Comparison of ENCODE assay signal across 19 cellular contexts in genomic region chr6:3453410-3453809, GRCh38. TPM values are rescaled to one million over a fixed set of nuclear protein-coding genes. Genes with fewer than 3 reads are reported as not detected.
DNase-seq lines count a peak whose midpoint lies in the region; ATAC-seq and TF ChIP-seq lines count a peak whose summit lies in the region.
"Had no signal": no experiment of that assay in that cellular context is flagged by ENCODE, and none has a peak within 500 bp of the region (broad histone marks: within the 10 kb centered on the region; RNA-seq: fewer than 3 reads in every experiment).

No MANE protein-coding gene starts in this region.

- H3K4me1 ChIP-seq in mammary epithelial cell (ENCODE audit: insufficient read depth, low read length) (peaks cover 26% of the 10 kb centered on the region), breast epithelium (peaks cover 0 to 2% of the 10 kb centered on the region in 2 donors), PC-3 (ENCODE audit: insufficient read depth, low read length) (peaks cover 18% of the 10 kb centered on the region), endodermal cell (ENCODE audit: control insufficient read depth, insufficient read depth, low read length) (peaks cover 2% of the 10 kb centered on the region), colonic mucosa (peaks cover 6% of the 10 kb centered on the region)

- in situ Hi-C loops in mammary epithelial cell (cut with MboI; ENCODE audit: low sequenced_read_pairs in 2 of 2), result loop anchor here in 1 of 2 donors (5.0 kb wide), 1 partner anchor 279 kb away; no protein-coding TSS in a partner anchor

- H2AFZ ChIP-seq in mammary epithelial cell (ENCODE audit: low read depth, low read length) (no peak overlapping the region), PC-3 (ENCODE audit: low read length) (no peak overlapping the region)
- H2AFZ ChIP-seq: neural progenitor cell had no signal

- POLR2A ChIA-PET in PC-3 (lab: Charles Lee; ENCODE audit: unreplicated experiment), result no interaction called here

- peaks cover 8% of the 10 kb centered on the region for H3K36me3 Mint-ChIP-seq in endodermal cell (ENCODE audit: low read depth)
- H3K36me3 Mint-ChIP-seq: activated naive CD8-positive, alpha-beta T cell treated with anti-CD3 and anti-CD28 coated beads, Interleukin-2, amount 10 ng/mL, durations not matched to agents 7 days and 5 days had no signal

- dilution Hi-C loops in mammary epithelial cell (cut with HindIII; ENCODE audit: low sequenced_read_pairs), result no loop called here

- peak in 1 of 2 donors; percentile 36 for TF ChIP-seq CTCF in mammary epithelial cell (conservative IDR thresholded peaks at IDR 0.05 in 1 of 2, IDR thresholded peaks at IDR 0.05 in 1 of 2; ENCODE audit: extremely low read depth in 1 of 2, insufficient read depth in 1 of 2, low read depth in 1 of 2, low read length in 2 of 2)
- no peak for TF ChIP-seq CTCF in breast epithelium (IDR thresholded peaks at IDR 0.05)
- TF ChIP-seq CTCF in PC-3 (conservative IDR thresholded peaks at IDR 0.05; ENCODE audit: low read depth, low read length), result no peak
- no peak for TF ChIP-seq CTCF in endodermal cell (conservative IDR thresholded peaks at IDR 0.05)
- no peak for TF ChIP-seq CTCF in colonic mucosa (IDR thresholded peaks at IDR 0.05)

- no peak for ATAC-seq in PC-3
- ATAC-seq in HG03196 (IDR thresholded peaks at IDR 0.05; ENCODE audit: unreplicated experiment), result no peak
- ATAC-seq: effector memory CD8-positive, alpha-beta T cell; stimulated activated naive CD8-positive, alpha-beta T cell treated with anti-CD3 and anti-CD28 coated beads, Interleukin-15, Interleukin-2, amounts not matched to agents 100 U/mL and 50 U/mL, for 24 hours had no signal

- H4K20me1 ChIP-seq in mammary epithelial cell (ENCODE audit: insufficient read depth, low read length) (no peaks in the 10 kb centered on the region), PC-3 (ENCODE audit: low read length) (0 out of 2 replicates have a peak, but pooled peaks cover 5% of the 10 kb centered on the region)

- WGBS in mammary epithelial cell (ENCODE audit: low coverage, missing lambda C conversion rate), result 79% methylated on average over 3 of the region's 3 CpGs
- 75 to 86% methylated on average over 2 to 3 of the region's 3 CpGs for WGBS in endodermal cell (ENCODE audit: insufficient coverage in 1 of 2, insufficient read length in 1 of 2), 2 experiments

- H3K9ac ChIP-seq in mammary epithelial cell (ENCODE audit: insufficient read depth, low read length), result no peak overlapping the region
- no peak overlapping the region for H3K9ac ChIP-seq in PC-3 (ENCODE audit: low read length)
- no peak overlapping the region for H3K9ac ChIP-seq in endodermal cell (ENCODE audit: extremely low read depth, low read length, poor library complexity, severe bottlenecking)
- peak overlapping the region in 1 of 2 donors; percentile 97 for H3K9ac ChIP-seq in colonic mucosa (ENCODE audit: low read depth in 2 of 2, low read length in 2 of 2)
- H3K9ac ChIP-seq: neural progenitor cell had no signal

- H3K36me3 ChIP-seq in mammary epithelial cell (ENCODE audit: insufficient read depth, low read length) (no peaks in the 10 kb centered on the region), breast epithelium (no peaks in the 10 kb centered on the region), PC-3 (ENCODE audit: low read depth, low read length) (no peaks in the 10 kb centered on the region), endodermal cell (ENCODE audit: control insufficient read depth, insufficient read depth, low read length) (no peaks in the 10 kb centered on the region), colonic mucosa (no peaks in the 10 kb centered on the region)
- H3K36me3 ChIP-seq: neural progenitor cell, right atrium auricular region, upper lobe of left lung had no signal

- H3K27ac Mint-ChIP-seq in endodermal cell, result no peak overlapping the region
- H3K27ac Mint-ChIP-seq: activated CD4-positive, alpha-beta memory T cell treated with anti-CD3 and anti-CD28 coated beads, Interleukin-2, amount 10 ng/mL, durations not matched to agents 7 days and 5 days; activated naive CD8-positive, alpha-beta T cell treated with anti-CD3 and anti-CD28 coated beads, Interleukin-2, amount 10 ng/mL, durations not matched to agents 7 days and 5 days; effector memory CD8-positive, alpha-beta T cell; mesothelial cell of epicardium; neural progenitor cell had no signal

- intact Hi-C loops in mammary epithelial cell (cut with micrococcal nuclease), result no loop called here
- intact Hi-C loops in breast epithelium (cut with DNase I; ENCODE audit: low total_unique reads), result no loop called here
- intact Hi-C loops in PC-3 (cut with micrococcal nuclease), result no loop called here
- intact Hi-C loops in colonic mucosa (cut with DNase I), result no loop called here

- H3K9me3 Mint-ChIP-seq in endodermal cell, result no peaks in the 10 kb centered on the region
- H3K9me3 Mint-ChIP-seq: activated CD4-positive, alpha-beta memory T cell treated with anti-CD3 and anti-CD28 coated beads, Interleukin-2, amount 10 ng/mL, durations not matched to agents 7 days and 5 days; effector memory CD8-positive, alpha-beta T cell; mesothelial cell of epicardium had no signal

- H3K4me3 Mint-ChIP-seq in endodermal cell, result no peak overlapping the region
- H3K4me3 Mint-ChIP-seq: activated CD4-positive, alpha-beta memory T cell treated with anti-CD3 and anti-CD28 coated beads, Interleukin-2, amount 10 ng/mL, durations not matched to agents 7 days and 5 days; activated naive CD8-positive, alpha-beta T cell treated with anti-CD3 and anti-CD28 coated beads, Interleukin-2, amount 10 ng/mL, durations not matched to agents 7 days and 5 days; effector memory CD8-positive, alpha-beta T cell; mesothelial cell of epicardium; neural progenitor cell had no signal

- H3K4me3 ChIP-seq in mammary epithelial cell (replicated peaks in 1 of 3; ENCODE audit: insufficient read depth in 1 of 3, low read depth in 2 of 3, low read length in 3 of 3) (no peak overlapping the region), breast epithelium (peak overlapping the region in 1 of 3 donors; percentile 86), PC-3 (ENCODE audit: low read length) (no peak overlapping the region), endodermal cell (ENCODE audit: low read length) (no peak overlapping the region), colonic mucosa (no peak overlapping the region)
- H3K4me3 ChIP-seq: neural progenitor cell, right atrium auricular region had no signal

- no peak for DNase-seq in mammary epithelial cell
- DNase-seq in breast epithelium (ENCODE audit: low spot score in 2 of 2), result no peak
- no peak for DNase-seq in PC-3
- DNase-seq in endodermal cell, result peak; percentile 44
- DNase-seq in colonic mucosa, result no peak
- DNase-seq in midbrain (lab: John Stamatoyannopoulos, UW), result no peak
- no peak for DNase-seq in stimulated activated CD4-positive, alpha-beta T cell treated with anti-CD3 and anti-CD28 coated beads, Interleukin-15, amount 100 ng/mL, for 24 hours
- DNase-seq: activated CD4-positive, alpha-beta memory T cell treated with anti-CD3 and anti-CD28 coated beads, Interleukin-2, amount 10 ng/mL, durations not matched to agents 7 days and 5 days; activated naive CD8-positive, alpha-beta T cell treated with anti-CD3 and anti-CD28 coated beads, Interleukin-2, amount 10 ng/mL, durations not matched to agents 7 days and 5 days; activated T-cell treated with anti-CD3 and anti-CD28 coated beads, Interleukin-2, amount 50 U/mL, for 48 hours; effector memory CD8-positive, alpha-beta T cell; kidney glomerular epithelial cell; NCI-H510A; stimulated activated naive CD8-positive, alpha-beta T cell treated with anti-CD3 and anti-CD28 coated beads, Interleukin-15, Interleukin-2, amounts not matched to agents 100 U/mL and 50 U/mL, for 24 hours; upper lobe of left lung had no signal

- CTCF ChIA-PET in mammary epithelial cell (lab: Charles Lee; ENCODE audit: low non-redundant PET), result no interaction called here
- CTCF ChIA-PET in PC-3 (lab: Charles Lee), result interaction anchor here (0.6 kb wide), 1 partner anchor 15 kb away, joined by 3 read pairs; no protein-coding TSS in a partner anchor

- BruUV-seq in mammary epithelial cell (replicated peaks; lab: Mats Ljungman, UMichigan) (no TSS peak), PC-3 (replicated peaks; lab: Mats Ljungman, UMichigan) (no TSS peak)

- H3K9me3 ChIP-seq in mammary epithelial cell (replicated peaks; ENCODE audit: insufficient read depth, low read length), result no peaks in the 10 kb centered on the region
- no peaks in the 10 kb centered on the region for H3K9me3 ChIP-seq in breast epithelium
- H3K9me3 ChIP-seq in PC-3 (ENCODE audit: low read length), result no peaks in the 10 kb centered on the region
- H3K9me3 ChIP-seq in endodermal cell (ENCODE audit: control insufficient read depth, low read length), result no peaks in the 10 kb centered on the region
- H3K9me3 ChIP-seq in colonic mucosa, result no peaks in the 10 kb centered on the region
- H3K9me3 ChIP-seq: right atrium auricular region, upper lobe of left lung had no signal

- no peaks in the 10 kb centered on the region for H3K27me3 ChIP-seq in mammary epithelial cell (ENCODE audit: insufficient read depth, low read length)
- no peaks in the 10 kb centered on the region for H3K27me3 ChIP-seq in breast epithelium
- no peaks in the 10 kb centered on the region for H3K27me3 ChIP-seq in PC-3 (ENCODE audit: low read length)
- H3K27me3 ChIP-seq in endodermal cell (ENCODE audit: control insufficient read depth, insufficient read depth, low read length, poor library complexity, severe bottlenecking), result peaks cover 43% of the 10 kb centered on the region
- no peaks in the 10 kb centered on the region for H3K27me3 ChIP-seq in colonic mucosa

- H3K4me2 ChIP-seq in mammary epithelial cell (ENCODE audit: insufficient read depth, low read depth, low read length), result peak overlapping the region; percentile 100
- H3K4me2 ChIP-seq in PC-3 (ENCODE audit: low read length), result peak overlapping the region; percentile 97; the same call in 1 of the 2 replicates
- H3K4me2 ChIP-seq: neural progenitor cell had no signal

- peaks cover 11% of the 10 kb centered on the region for H3K27me3 Mint-ChIP-seq in endodermal cell (ENCODE audit: insufficient read depth)

- H3K4me1 Mint-ChIP-seq in endodermal cell, result peaks cover 8% of the 10 kb centered on the region

- H3K79me2 ChIP-seq in mammary epithelial cell (ENCODE audit: insufficient read depth, low read length) (peaks cover 61% of the 10 kb centered on the region), PC-3 (ENCODE audit: low read length) (peaks cover 17% of the 10 kb centered on the region)

- TF ChIP-seq POLR2A in breast epithelium (IDR thresholded peaks at IDR 0.05), result no peak

- H3F3A ChIP-seq in PC-3 (ENCODE audit: low read length, unreplicated experiment), result no peaks in the 10 kb centered on the region

- no peak overlapping the region for H3K27ac ChIP-seq in mammary epithelial cell (ENCODE audit: insufficient read depth, low read depth, low read length)
- H3K27ac ChIP-seq in breast epithelium, result no peak overlapping the region
- no peak overlapping the region for H3K27ac ChIP-seq in PC-3 (ENCODE audit: low read length)
- H3K27ac ChIP-seq in endodermal cell (ENCODE audit: low read depth, low read length), result no peak overlapping the region
- no peak overlapping the region for H3K27ac ChIP-seq in colonic mucosa
- H3K27ac ChIP-seq: neural progenitor cell, right atrium auricular region, upper lobe of left lung had no signal

- H3K9me2 ChIP-seq in PC-3 (replicated peaks; ENCODE audit: low read length), result no peaks in the 10 kb centered on the region

RNA-seq across cellular contexts. Expression of gene SLC22A23, which starts 3.4 kb away (rescaled TPM):
- total RNA-seq in mammary epithelial cell (10 to 100 TPM; 34.0 to 49.3 TPM), breast epithelium (10 to 100 TPM; 10.9 to 26.3 (median 22.9) TPM), PC-3 (2014; rRNA removed) (5.7 and 8.2 TPM in 2 replicates), endodermal cell (10 to 100 TPM; 11.1 to 13.3 TPM), colonic mucosa (10 to 100 TPM; 85.7 to 89.5 TPM)
- 5.8 TPM for polyA plus RNA-seq in mammary epithelial cell
- 39.2 TPM for polyA minus RNA-seq in mammary epithelial cell
- polyA plus RNA-seq in endodermal cell (2013, experiment 1 of 2), result 21.0 TPM
- polyA plus RNA-seq in endodermal cell (2013, experiment 2 of 2), result 18.4 TPM
